Comparison of ENCODE assay signal across 8 cellular contexts in genomic region chr10:24723788-24724380, GRCh38. TPM values are rescaled to one million over a fixed set of nuclear protein-coding genes. Genes with fewer than 3 reads are reported as not detected.
DNase-seq lines count a peak whose midpoint lies in the region; ATAC-seq and TF ChIP-seq lines count a peak whose summit lies in the region.

Gene ARHGAP21, minus strand, starts transcription at chr10:24723887. Its CDS starts 1,988 bp downstream, at chr10:24721899.

- H3K9me3 ChIP-seq in esophagus muscularis mucosa (no peaks in the 10 kb centered on the region), mucosa of stomach (ENCODE audit: control insufficient read depth, low read length) (no peaks in the 10 kb centered on the region)

- TF ChIP-seq EP300 in esophagus muscularis mucosa (IDR thresholded peaks at IDR 0.05), result no peak

- TF ChIP-seq CTCF in esophagus muscularis mucosa (IDR thresholded peaks at IDR 0.05), result no peak

- H3K36me3 ChIP-seq in esophagus muscularis mucosa (peaks cover 0 to 6% (median 0%) of the 10 kb centered on the region in 4 donors), mucosa of stomach (ENCODE audit: control insufficient read depth, insufficient read depth, low read length) (no peaks in the 10 kb centered on the region)

- peaks cover 27% of the 10 kb centered on the region for H3K4me1 Mint-ChIP-seq in activated T-cell treated with anti-CD3 and anti-CD28 coated beads, Interleukin-2, amount 50 U/mL, for 72 hours (ENCODE audit: low read depth)

- H3K9ac ChIP-seq in mucosa of stomach (ENCODE audit: low read length), result peak within 1 kb of the TSS; percentile 96

- DNase-seq in SHP77 (lab: John Stamatoyannopoulos, UW) (peak; percentile 41 to 45), SHP77 treated with DMSO at 0.1 percent for 48 hours (lab: John Stamatoyannopoulos, UW) (no peak), NCI-H446 treated with DMSO at 0.1 percent for 48 hours (lab: John Stamatoyannopoulos, UW) (peak; percentile 34), esophagus muscularis mucosa (ENCODE audit: extremely low spot score) (no peak), stromal cell of bone marrow (ENCODE audit: low read depth) (peak; percentile 70)
- DNase-seq in activated T-cell treated with anti-CD3 and anti-CD28 coated beads, Interleukin-2, amount 50 U/mL, for 72 hours, result peak; percentile 55 to 58

- intact Hi-C loops in esophagus muscularis mucosa (cut with DNase I), result loop anchor here (5.0 kb wide), 4 partner anchors 82 to 358 kb away; partner anchors contain the start of genes ENKUR, PRTFDC1 and THNSL1

- no peaks in the 10 kb centered on the region for H3K27me3 Mint-ChIP-seq in activated T-cell treated with anti-CD3 and anti-CD28 coated beads, Interleukin-2, amount 50 U/mL, for 72 hours (ENCODE audit: low read depth)

- H3K27me3 ChIP-seq in esophagus muscularis mucosa (no peaks in the 10 kb centered on the region), mucosa of stomach (ENCODE audit: control insufficient read depth, insufficient read depth, low read length) (no peaks in the 10 kb centered on the region)

- H3K27ac ChIP-seq in esophagus muscularis mucosa (replicated peaks in 1 of 4), result peak within 1 kb of the TSS; percentile 94 to 98 (median 98)

- peaks cover 0 to 2% of the 10 kb centered on the region in 2 donors for H3K36me3 Mint-ChIP-seq in activated T-cell treated with anti-CD3 and anti-CD28 coated beads, Interleukin-2, amount 50 U/mL, for 72 hours (ENCODE audit: insufficient read depth in 2 of 2)

- ATAC-seq in HG02938 (IDR thresholded peaks at IDR 0.05; ENCODE audit: unreplicated experiment), result peak; percentile 2
- peak; percentile 41 to 47 for ATAC-seq in activated T-cell treated with anti-CD3 and anti-CD28 coated beads, Interleukin-2, amount 50 U/mL, for 72 hours (replicated peaks in 1 of 2)

- 0% methylated on average over 15 of the region's 46 CpGs for WGBS in esophagus muscularis mucosa

- peak within 1 kb of the TSS; percentile 64 to 91 (median 86) for H3K4me3 ChIP-seq in esophagus muscularis mucosa
- H3K4me3 ChIP-seq in mucosa of stomach (ENCODE audit: low read length), result peak within 1 kb of the TSS; percentile 60

- peaks cover 29 to 40% (median 36%) of the 10 kb centered on the region in 4 donors for H3K4me1 ChIP-seq in esophagus muscularis mucosa
- H3K4me1 ChIP-seq in mucosa of stomach (ENCODE audit: control insufficient read depth, insufficient read depth, low read length), result peaks cover 8% of the 10 kb centered on the region

- no peaks in the 10 kb centered on the region for H3K9me3 Mint-ChIP-seq in activated T-cell treated with anti-CD3 and anti-CD28 coated beads, Interleukin-2, amount 50 U/mL, for 72 hours

- TF ChIP-seq POLR2A in esophagus muscularis mucosa (IDR thresholded peaks at IDR 0.05; ENCODE audit: low read depth), result no peak

- no peak within 1 kb of the TSS for H3K27ac Mint-ChIP-seq in activated T-cell treated with anti-CD3 and anti-CD28 coated beads, Interleukin-2, amount 50 U/mL, for 72 hours

- H3K4me3 Mint-ChIP-seq in activated T-cell treated with anti-CD3 and anti-CD28 coated beads, Interleukin-2, amount 50 U/mL, for 72 hours, result peak within 1 kb of the TSS; percentile 90 to 91

RNA-seq across cellular contexts. Expression of gene ARHGAP21, which starts in this region (rescaled TPM):
- total RNA-seq in activated T-cell treated with anti-CD3 and anti-CD28 coated beads, Interleukin-2, amount 50 U/mL, for 72 hours, result 10 to 100 TPM; 22.6 to 22.9 TPM
- total RNA-seq in esophagus muscularis mucosa, result 10 to 100 TPM; 52.7 to 65.7 (median 61.1) TPM

Comparison
In these comparisons a context has a peak if more than half of its experiments do, and no peak if none do; other contexts are left out.
1. DNase-seq: peak in SHP77 (2 of 2), NCI-H446 treated with DMSO at 0.1 percent for 48 hours (single experiment), activated T-cell treated with anti-CD3 and anti-CD28 coated beads, Interleukin-2, amount 50 U/mL, for 72 hours (2 of 2) and stromal cell of bone marrow (single experiment); none in SHP77 treated with DMSO at 0.1 percent for 48 hours (single experiment) and esophagus muscularis mucosa (single experiment).